ENCODE assay signal across 29 cellular contexts in genomic region chr15:92457642-92458041, GRCh38.
"Had no signal": no experiment of that assay in that cellular context is flagged by ENCODE, and none has a peak within 500 bp of the region (broad histone marks: within the 10 kb centered on the region; RNA-seq: fewer than 3 reads in every experiment).

No MANE protein-coding gene starts in this region.

- H3K4me3 Mint-ChIP-seq: activated CD8-positive, alpha-beta T cell treated with anti-CD3 and anti-CD28 coated beads, Interleukin-2, amount 10 ng/mL, durations not matched to agents 7 days and 5 days; activated naive CD4-positive, alpha-beta T cell treated with anti-CD3 and anti-CD28 coated beads for 36 hours; activated naive CD8-positive, alpha-beta T cell; activated T-helper 1 cell treated with anti-CD3 and anti-CD28 coated beads, Interleukin-12 subunit alpha, Interleukin-12 subunit beta, Interleukin-2, Interleukin-4 antibody, amounts not matched to agents 30 ng/mL and 10 ng/mL and 1 ng/mL, durations not matched to agents 14 hours and 24 hours and 36 hours; T-helper 1 cell treated with Interleukin-12 subunit alpha and Interleukin-12 subunit beta and Interleukin-4 antibody, amounts not matched to agents 30 μg/mL and 1 μg/mL, for 36 hours; WTC11 had no signal

- H3K27me3 ChIP-seq: brain microvascular endothelial cell, SJSA1 had no signal

- H3K36me3 Mint-ChIP-seq: activated naive CD8-positive, alpha-beta T cell; WTC11 had no signal

- H3K9me3 ChIP-seq: SJSA1 had no signal

- H3K27ac Mint-ChIP-seq: activated CD8-positive, alpha-beta T cell treated with anti-CD3 and anti-CD28 coated beads, Interleukin-2, amount 10 ng/mL, durations not matched to agents 7 days and 5 days; activated naive CD4-positive, alpha-beta T cell treated with anti-CD3 and anti-CD28 coated beads for 36 hours; activated naive CD8-positive, alpha-beta T cell; activated T-helper 1 cell treated with anti-CD3 and anti-CD28 coated beads, Interleukin-12 subunit alpha, Interleukin-12 subunit beta, Interleukin-2, Interleukin-4 antibody, amounts not matched to agents 30 ng/mL and 10 ng/mL and 1 ng/mL, durations not matched to agents 14 hours and 24 hours and 36 hours; T-helper 1 cell treated with Interleukin-12 subunit alpha and Interleukin-12 subunit beta and Interleukin-4 antibody, amounts not matched to agents 30 μg/mL and 1 μg/mL, for 36 hours; WTC11 had no signal

- DNase-seq: activated CD4-positive, alpha-beta T cell treated with anti-CD3 and anti-CD28 coated beads for 48 hours; activated CD4-positive, alpha-beta T cell treated with anti-CD3 and anti-CD28 coated beads, Interleukin-2, amount 50 U/mL, for 4 hours; activated CD4-positive, CD25-positive, alpha-beta regulatory T cell treated with anti-CD3 and anti-CD28 coated beads, Interleukin-2, amount 50 U/mL, for 72 hours; activated CD8-positive, alpha-beta memory T cell treated with anti-CD3 and anti-CD28 coated beads, Interleukin-2, amount 50 U/mL, for 48 hours; activated CD8-positive, alpha-beta T cell treated with anti-CD3 and anti-CD28 coated beads, Interleukin-2, amount 10 ng/mL, durations not matched to agents 7 days and 5 days; activated gamma-delta T cell; activated naive CD4-positive, alpha-beta T cell treated with anti-CD3 and anti-CD28 coated beads for 36 hours; activated T-cell treated with anti-CD3 and anti-CD28 coated beads, Interleukin-2, amount 50 U/mL, for 1 hour; amygdala; brain microvascular endothelial cell; caudate nucleus; IMR-90; Kasumi-1; KBM-7; NCI-H146; NCI-H187 treated with DMSO at 0.1 percent for 48 hours; NCI-H2081 treated with DMSO at 0.1 percent for 48 hours; NCI-H345; NCI-H524; NK-92 treated with Interleukin-12 subunit alpha and Interleukin-12 subunit beta, amount 100 ng/mL, for 24 hours; OCI-M1; RPMI8226; SHP77 had no signal

- ATAC-seq: activated CD8-positive, alpha-beta T cell treated with anti-CD3 and anti-CD28 coated beads, Interleukin-2, amount 10 ng/mL, durations not matched to agents 7 days and 5 days; Panc1; WTC11 had no signal

- H3K4me3 ChIP-seq: SJSA1 had no signal

- H3K9me3 Mint-ChIP-seq: activated naive CD4-positive, alpha-beta T cell treated with anti-CD3 and anti-CD28 coated beads for 36 hours; activated T-helper 1 cell treated with anti-CD3 and anti-CD28 coated beads, Interleukin-12 subunit alpha, Interleukin-12 subunit beta, Interleukin-2, Interleukin-4 antibody, amounts not matched to agents 30 ng/mL and 10 ng/mL and 1 ng/mL, durations not matched to agents 14 hours and 24 hours and 36 hours; T-helper 1 cell treated with Interleukin-12 subunit alpha and Interleukin-12 subunit beta and Interleukin-4 antibody, amounts not matched to agents 30 μg/mL and 1 μg/mL, for 36 hours; WTC11 had no signal

- H3K4me1 Mint-ChIP-seq: WTC11 had no signal

- H3K27me3 Mint-ChIP-seq: activated naive CD8-positive, alpha-beta T cell had no signal

- H3K36me3 ChIP-seq: brain microvascular endothelial cell, SJSA1 had no signal

- H3K27ac ChIP-seq: brain microvascular endothelial cell, SJSA1 had no signal
